ENCODE assay signal across 1 cellular context in the genomic region with DNA sequence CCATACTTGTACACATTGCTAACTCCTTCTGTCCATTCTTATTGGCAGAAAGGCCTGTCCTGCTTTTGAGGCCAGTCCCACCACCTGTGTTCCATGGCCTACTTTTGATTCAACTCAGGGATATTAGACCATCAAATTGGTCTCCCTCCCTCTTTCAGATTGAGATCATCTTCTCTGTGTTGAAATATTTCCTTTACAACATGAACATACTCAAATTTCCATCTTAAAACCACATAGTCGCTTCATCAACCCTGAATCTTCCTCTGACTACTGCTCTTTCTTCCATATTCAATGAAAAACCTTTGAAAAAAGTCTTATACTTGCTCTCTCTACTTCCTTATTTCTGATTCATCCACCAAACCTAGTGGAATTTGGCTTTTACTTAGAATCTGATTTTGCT.
TF ChIP-seq lines count a peak whose summit lies in the region.

No MANE protein-coding gene starts in this region.

TF ChIP-seq in IMR-90, 13 proteins besides CTCF, POLR2A, EP300 and RAD21:
- TF ChIP-seq RFX5 (IDR thresholded peaks at IDR 0.05; ENCODE audit: low read depth, low read length) (no peak), BHLHE40 (IDR thresholded peaks at IDR 0.05; ENCODE audit: low read depth, low read length) (no peak), CEBPB (IDR thresholded peaks at IDR 0.05; ENCODE audit: low read depth, low read length) (no peak), RCOR1 (IDR thresholded peaks at IDR 0.05; ENCODE audit: insufficient replicate concordance, low read length) (no peak), NFE2L2 (IDR thresholded peaks at IDR 0.05; ENCODE audit: low read depth, low read length) (no peak), MAFK (IDR thresholded peaks at IDR 0.05; ENCODE audit: low read depth, low read length) (no peak)
- TF ChIP-seq, protein P1, sequence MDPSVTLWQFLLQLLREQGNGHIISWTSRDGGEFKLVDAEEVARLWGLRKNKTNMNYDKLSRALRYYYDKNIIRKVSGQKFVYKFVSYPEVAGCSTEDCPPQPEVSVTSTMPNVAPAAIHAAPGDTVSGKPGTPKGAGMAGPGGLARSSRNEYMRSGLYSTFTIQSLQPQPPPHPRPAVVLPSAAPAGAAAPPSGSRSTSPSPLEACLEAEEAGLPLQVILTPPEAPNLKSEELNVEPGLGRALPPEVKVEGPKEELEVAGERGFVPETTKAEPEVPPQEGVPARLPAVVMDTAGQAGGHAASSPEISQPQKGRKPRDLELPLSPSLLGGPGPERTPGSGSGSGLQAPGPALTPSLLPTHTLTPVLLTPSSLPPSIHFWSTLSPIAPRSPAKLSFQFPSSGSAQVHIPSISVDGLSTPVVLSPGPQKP (IDR thresholded peaks at IDR 0.05; ENCODE audit: borderline replicate concordance, low read depth, low read length), result no peak
